In genomic region chrX:109856974-109857373, GRCh38 we compare ENCODE assay signal across 7 cellular contexts.
DNase-seq lines count a peak whose midpoint lies in the region; ATAC-seq and TF ChIP-seq lines count a peak whose summit lies in the region.

No MANE protein-coding gene starts in this region.

- no peaks in the 10 kb centered on the region for H4K20me1 ChIP-seq in DND-41 (ENCODE audit: insufficient read depth, low read length)

- no peak overlapping the region for H3K23ac ChIP-seq in mesenchymal stem cell (ENCODE audit: low read length in 2 of 2)

- H3K9me3 ChIP-seq in DND-41 (ENCODE audit: insufficient read depth, low read length, severe bottlenecking), result no peaks in the 10 kb centered on the region
- peaks cover 10% of the 10 kb centered on the region for H3K9me3 ChIP-seq in mesenchymal stem cell (ENCODE audit: control insufficient read depth, low read length)

- H3K36me3 ChIP-seq in DND-41 (ENCODE audit: insufficient read depth, low read length), result no peaks in the 10 kb centered on the region
- no peaks in the 10 kb centered on the region for H3K36me3 ChIP-seq in mesenchymal stem cell (ENCODE audit: control insufficient read depth in 1 of 2, insufficient read depth in 2 of 2, low read depth in 1 of 2, low read length in 2 of 2)

- no peak overlapping the region for H3K18ac ChIP-seq in mesenchymal stem cell (ENCODE audit: low read depth in 1 of 2, low read length in 2 of 2)

- no peak overlapping the region for H2BK5ac ChIP-seq in mesenchymal stem cell (ENCODE audit: low read depth, low read length, poor library complexity, severe bottlenecking)

- peak; percentile 5 for DNase-seq in DND-41
- DNase-seq in HL-60 (ENCODE audit: low read depth in 1 of 2, low spot score in 1 of 2), result peak in 1 of 2 experiments; percentile 26
- peak; percentile 42 for DNase-seq in astrocyte of the spinal cord (ENCODE audit: low read depth, low spot score)
- no peak for DNase-seq in mesenchymal stem cell
- DNase-seq in caudate nucleus (lab: John Stamatoyannopoulos, UW), result no peak
- no peak for DNase-seq in UCSD-AML1 (lab: John Stamatoyannopoulos, UW; ENCODE audit: unreplicated experiment)
- no peak for DNase-seq in activated T-cell treated with anti-CD3 and anti-CD28 coated beads for 4 hours

- no peak overlapping the region for H2BK12ac ChIP-seq in mesenchymal stem cell (ENCODE audit: low read length in 2 of 2)

- no peak overlapping the region for H3K4me2 ChIP-seq in DND-41 (ENCODE audit: insufficient read depth, low read length)
- H3K4me2 ChIP-seq in mesenchymal stem cell (ENCODE audit: low read length, poor library complexity, severe bottlenecking), result no peak overlapping the region

- no peak overlapping the region for H4K91ac ChIP-seq in mesenchymal stem cell (ENCODE audit: low read length)

- ATAC-seq in DND-41 (ENCODE audit: insufficient read depth, low read depth), result no peak

- no peak overlapping the region for H3K14ac ChIP-seq in mesenchymal stem cell (ENCODE audit: low read length in 2 of 2)

- no peak overlapping the region for H3K27ac ChIP-seq in DND-41 (ENCODE audit: low read length)
- peak overlapping the region; percentile 47 for H3K27ac ChIP-seq in HL-60 (replicated peaks)
- H3K27ac ChIP-seq in mesenchymal stem cell (ENCODE audit: low read length, poor library complexity, severe bottlenecking), result no peak overlapping the region
- H3K27ac ChIP-seq in caudate nucleus (ENCODE audit: low read depth, low read length), result no peak overlapping the region

- no peak overlapping the region for H3K4ac ChIP-seq in mesenchymal stem cell (ENCODE audit: low read depth in 1 of 2, low read length in 2 of 2)

- no peaks in the 10 kb centered on the region for H3K79me2 ChIP-seq in DND-41 (ENCODE audit: insufficient read depth, low read length)

- no peak overlapping the region for H4K8ac ChIP-seq in mesenchymal stem cell (ENCODE audit: low read length)

- H2AFZ ChIP-seq in DND-41 (ENCODE audit: low read depth, low read length), result no peak overlapping the region
- no peak overlapping the region for H2AFZ ChIP-seq in mesenchymal stem cell (ENCODE audit: low read depth, low read length)

- H3K4me1 ChIP-seq in DND-41 (ENCODE audit: insufficient read depth, low read length), result no peaks in the 10 kb centered on the region
- no peaks in the 10 kb centered on the region for H3K4me1 ChIP-seq in mesenchymal stem cell (ENCODE audit: control insufficient read depth, insufficient read depth, low read depth, low read length)

- no CpG with 5 or more reads among the region's 5 CpGs for WGBS in mesenchymal stem cell

- H3K27me3 ChIP-seq in DND-41 (ENCODE audit: insufficient read depth, low read length, poor library complexity), result no peaks in the 10 kb centered on the region
- no peaks in the 10 kb centered on the region for H3K27me3 ChIP-seq in HL-60 (ENCODE audit: insufficient read depth, poor library complexity, severe bottlenecking)
- H3K27me3 ChIP-seq in mesenchymal stem cell (ENCODE audit: control insufficient read depth in 1 of 2, insufficient read depth in 1 of 2, low read length in 2 of 2), result peaks cover 0 to 14% of the 10 kb centered on the region in 2 experiments

- H3K79me1 ChIP-seq in mesenchymal stem cell (replicated peaks; ENCODE audit: low read length, poor library complexity, severe bottlenecking), result no peaks in the 10 kb centered on the region

- H2BK15ac ChIP-seq in mesenchymal stem cell (ENCODE audit: low read depth, poor library complexity, severe bottlenecking), result no peak overlapping the region

- H3K9ac ChIP-seq in DND-41 (ENCODE audit: low read depth, low read length) (no peak overlapping the region), mesenchymal stem cell (ENCODE audit: low read length) (peak overlapping the region; percentile 70)

- no peak overlapping the region for H2BK120ac ChIP-seq in mesenchymal stem cell (ENCODE audit: low read depth, low read length)

- H3K4me3 ChIP-seq in DND-41 (ENCODE audit: low read depth in 1 of 2, low read length in 2 of 2) (no peak overlapping the region), HL-60 (replicated peaks; ENCODE audit: insufficient read depth, low read length) (no peak overlapping the region), astrocyte of the spinal cord (ENCODE audit: low read depth, low read length) (no peak overlapping the region), mesenchymal stem cell (ENCODE audit: insufficient read depth in 1 of 2, low read depth in 1 of 2, low read length in 2 of 2) (no peak overlapping the region)

- in situ Hi-C loops in astrocyte of the spinal cord (cut with HindIII; ENCODE audit: low sequenced_read_pairs), result no loop called here

- TF ChIP-seq CTCF in DND-41 (IDR thresholded peaks at IDR 0.05; ENCODE audit: borderline replicate concordance, extremely low read depth, low read length, poor library complexity, severe bottlenecking), result peak; percentile 67
- TF ChIP-seq CTCF in HL-60 (IDR thresholded peaks at IDR 0.05; ENCODE audit: insufficient read depth, low read length), result no peak
- TF ChIP-seq CTCF in astrocyte of the spinal cord (IDR thresholded peaks at IDR 0.05; ENCODE audit: low read depth, low read length), result peak; percentile 64

- no peak overlapping the region for H2AK5ac ChIP-seq in mesenchymal stem cell (ENCODE audit: low read length, severe bottlenecking)

Comparison
In these comparisons a context has a peak if more than half of its experiments do, and no peak if none do; other contexts are left out.
1. DNase-seq: peak in DND-41 (single experiment) and astrocyte of the spinal cord (single experiment); none in mesenchymal stem cell (single experiment), caudate nucleus (0 of 61), UCSD-AML1 (single experiment) and activated T-cell treated with anti-CD3 and anti-CD28 coated beads for 4 hours (single experiment).